In the genomic region with DNA sequence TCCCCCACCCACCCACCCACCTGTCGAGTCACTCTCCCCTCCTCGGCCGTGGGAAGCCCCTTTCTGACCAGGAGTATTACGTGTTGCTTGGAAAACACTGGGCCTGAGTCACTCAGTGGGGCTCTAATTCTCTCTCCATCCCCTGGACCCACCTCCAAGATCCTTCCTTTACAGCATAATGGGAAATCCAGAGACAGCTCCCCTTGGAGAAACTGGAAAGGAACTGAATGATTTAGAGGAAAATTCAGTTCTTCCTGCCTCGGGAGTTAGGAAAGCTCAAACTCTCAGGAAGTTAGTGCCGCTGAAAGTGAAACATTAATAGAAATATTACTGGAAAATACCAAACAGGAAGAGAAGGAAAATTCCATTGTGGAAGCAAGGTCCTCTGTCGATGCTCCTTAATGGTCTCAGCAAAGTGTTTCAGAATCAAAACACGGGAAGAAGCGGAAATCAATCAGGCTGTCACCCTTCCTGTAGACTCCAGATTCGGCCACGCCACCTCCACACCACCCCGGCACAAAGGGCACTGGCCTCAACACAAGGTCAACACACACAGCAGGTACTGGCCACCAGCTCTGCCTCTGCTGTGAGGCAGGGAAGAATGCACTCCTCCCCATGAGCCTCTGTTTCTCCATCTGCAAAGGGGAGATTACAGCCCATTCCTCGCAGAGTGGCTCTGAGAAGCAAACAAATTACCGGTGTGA, we compare ENCODE assay signal across 1 cellular context.
TF ChIP-seq lines count a peak whose summit lies in the region.

No MANE protein-coding gene starts in this region.

TF ChIP-seq in HepG2, 621 proteins besides CTCF, POLR2A, EP300 and RAD21 (continued from another document and continues in another):
- TF ChIP-seq, protein P1, sequence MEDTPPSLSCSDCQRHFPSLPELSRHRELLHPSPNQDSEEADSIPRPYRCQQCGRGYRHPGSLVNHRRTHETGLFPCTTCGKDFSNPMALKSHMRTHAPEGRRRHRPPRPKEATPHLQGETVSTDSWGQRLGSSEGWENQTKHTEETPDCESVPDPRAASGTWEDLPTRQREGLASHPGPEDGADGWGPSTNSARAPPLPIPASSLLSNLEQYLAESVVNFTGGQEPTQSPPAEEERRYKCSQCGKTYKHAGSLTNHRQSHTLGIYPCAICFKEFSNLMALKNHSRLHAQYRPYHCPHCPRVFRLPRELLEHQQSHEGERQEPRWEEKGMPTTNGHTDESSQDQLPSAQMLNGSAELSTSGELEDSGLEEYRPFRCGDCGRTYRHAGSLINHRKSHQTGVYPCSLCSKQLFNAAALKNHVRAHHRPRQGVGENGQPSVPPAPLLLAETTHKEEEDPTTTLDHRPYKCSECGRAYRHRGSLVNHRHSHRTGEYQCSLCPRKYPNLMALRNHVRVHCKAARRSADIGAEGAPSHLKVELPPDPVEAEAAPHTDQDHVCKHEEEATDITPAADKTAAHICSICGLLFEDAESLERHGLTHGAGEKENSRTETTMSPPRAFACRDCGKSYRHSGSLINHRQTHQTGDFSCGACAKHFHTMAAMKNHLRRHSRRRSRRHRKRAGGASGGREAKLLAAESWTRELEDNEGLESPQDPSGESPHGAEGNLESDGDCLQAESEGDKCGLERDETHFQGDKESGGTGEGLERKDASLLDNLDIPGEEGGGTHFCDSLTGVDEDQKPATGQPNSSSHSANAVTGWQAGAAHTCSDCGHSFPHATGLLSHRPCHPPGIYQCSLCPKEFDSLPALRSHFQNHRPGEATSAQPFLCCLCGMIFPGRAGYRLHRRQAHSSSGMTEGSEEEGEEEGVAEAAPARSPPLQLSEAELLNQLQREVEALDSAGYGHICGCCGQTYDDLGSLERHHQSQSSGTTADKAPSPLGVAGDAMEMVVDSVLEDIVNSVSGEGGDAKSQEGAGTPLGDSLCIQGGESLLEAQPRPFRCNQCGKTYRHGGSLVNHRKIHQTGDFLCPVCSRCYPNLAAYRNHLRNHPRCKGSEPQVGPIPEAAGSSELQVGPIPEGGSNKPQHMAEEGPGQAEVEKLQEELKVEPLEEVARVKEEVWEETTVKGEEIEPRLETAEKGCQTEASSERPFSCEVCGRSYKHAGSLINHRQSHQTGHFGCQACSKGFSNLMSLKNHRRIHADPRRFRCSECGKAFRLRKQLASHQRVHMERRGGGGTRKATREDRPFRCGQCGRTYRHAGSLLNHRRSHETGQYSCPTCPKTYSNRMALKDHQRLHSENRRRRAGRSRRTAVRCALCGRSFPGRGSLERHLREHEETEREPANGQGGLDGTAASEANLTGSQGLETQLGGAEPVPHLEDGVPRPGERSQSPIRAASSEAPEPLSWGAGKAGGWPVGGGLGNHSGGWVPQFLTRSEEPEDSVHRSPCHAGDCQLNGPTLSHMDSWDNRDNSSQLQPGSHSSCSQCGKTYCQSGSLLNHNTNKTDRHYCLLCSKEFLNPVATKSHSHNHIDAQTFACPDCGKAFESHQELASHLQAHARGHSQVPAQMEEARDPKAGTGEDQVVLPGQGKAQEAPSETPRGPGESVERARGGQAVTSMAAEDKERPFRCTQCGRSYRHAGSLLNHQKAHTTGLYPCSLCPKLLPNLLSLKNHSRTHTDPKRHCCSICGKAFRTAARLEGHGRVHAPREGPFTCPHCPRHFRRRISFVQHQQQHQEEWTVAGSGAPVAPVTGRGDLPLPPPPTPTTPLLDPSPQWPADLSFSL (CRISPR knock-in tag; IDR thresholded peaks at IDR 0.05) = peak; percentile 80; the same call in 1 of the 2 replicates
- TF ChIP-seq ZBTB7B (CRISPR knock-in tag; IDR thresholded peaks at IDR 0.05) (peak; percentile 55; the same call in 1 of the 2 replicates), ZNF557 (CRISPR knock-in tag; IDR thresholded peaks at IDR 0.05) (no peak), TOE1 (CRISPR knock-in tag; IDR thresholded peaks at IDR 0.05) (no peak), HMGA1 (CRISPR knock-in tag; conservative IDR thresholded peaks at IDR 0.05) (no peak), NPAS2 (CRISPR knock-in tag; IDR thresholded peaks at IDR 0.05; ENCODE audit: borderline replicate concordance) (no peak), ZNF572 (CRISPR knock-in tag; IDR thresholded peaks at IDR 0.05) (no peak), JUNB (CRISPR knock-in tag; IDR thresholded peaks at IDR 0.05; ENCODE audit: borderline replicate concordance) (no peak), NONO (IDR thresholded peaks at IDR 0.05) (no peak), NONO (CRISPR knock-in tag; conservative IDR thresholded peaks at IDR 0.05) (peak; percentile 68; the same call in 1 of the 2 replicates), SRSF9 (IDR thresholded peaks at IDR 0.05; ENCODE audit: borderline replicate concordance, insufficient read depth, low read depth, low read length, poor library complexity, severe bottlenecking) (no peak), ZNF788 (CRISPR knock-in tag; IDR thresholded peaks at IDR 0.05; ENCODE audit: borderline replicate concordance) (peak; percentile 55; the same call in 1 of the 2 replicates), ZBTB1 (CRISPR knock-in tag; IDR thresholded peaks at IDR 0.05; ENCODE audit: borderline replicate concordance) (no peak), MBD4 (IDR thresholded peaks at IDR 0.05; ENCODE audit: borderline replicate concordance, low read length) (no peak), ZFYVE20 (CRISPR knock-in tag; IDR thresholded peaks at IDR 0.05; ENCODE audit: borderline replicate concordance, low read depth) (no peak), KLF13 (CRISPR knock-in tag; IDR thresholded peaks at IDR 0.05) (no peak), YY1 (IDR thresholded peaks at IDR 0.05; ENCODE audit: insufficient read depth, insufficient replicate concordance, low read depth, low read length) (peak; percentile 14), FOXC1 (CRISPR knock-in tag; IDR thresholded peaks at IDR 0.05; ENCODE audit: borderline replicate concordance) (no peak), KDM1A (CRISPR knock-in tag; IDR thresholded peaks at IDR 0.05) (peak; percentile 66), ZNF354B (CRISPR knock-in tag; IDR thresholded peaks at IDR 0.05) (no peak), ZSCAN25 (CRISPR knock-in tag; IDR thresholded peaks at IDR 0.05) (peak; percentile 53; the same call in 1 of the 2 replicates), BCL6 (CRISPR knock-in tag; IDR thresholded peaks at IDR 0.05) (peak; percentile 87), GABPB1 (CRISPR knock-in tag; IDR thresholded peaks at IDR 0.05) (peak; percentile 69), AHR (CRISPR knock-in tag; IDR thresholded peaks at IDR 0.05) (no peak), ZKSCAN1 (IDR thresholded peaks at IDR 0.05; ENCODE audit: low read length) (no peak), ZNF616 (CRISPR knock-in tag; IDR thresholded peaks at IDR 0.05; ENCODE audit: low read depth) (no peak)
- TF ChIP-seq, protein P2, sequence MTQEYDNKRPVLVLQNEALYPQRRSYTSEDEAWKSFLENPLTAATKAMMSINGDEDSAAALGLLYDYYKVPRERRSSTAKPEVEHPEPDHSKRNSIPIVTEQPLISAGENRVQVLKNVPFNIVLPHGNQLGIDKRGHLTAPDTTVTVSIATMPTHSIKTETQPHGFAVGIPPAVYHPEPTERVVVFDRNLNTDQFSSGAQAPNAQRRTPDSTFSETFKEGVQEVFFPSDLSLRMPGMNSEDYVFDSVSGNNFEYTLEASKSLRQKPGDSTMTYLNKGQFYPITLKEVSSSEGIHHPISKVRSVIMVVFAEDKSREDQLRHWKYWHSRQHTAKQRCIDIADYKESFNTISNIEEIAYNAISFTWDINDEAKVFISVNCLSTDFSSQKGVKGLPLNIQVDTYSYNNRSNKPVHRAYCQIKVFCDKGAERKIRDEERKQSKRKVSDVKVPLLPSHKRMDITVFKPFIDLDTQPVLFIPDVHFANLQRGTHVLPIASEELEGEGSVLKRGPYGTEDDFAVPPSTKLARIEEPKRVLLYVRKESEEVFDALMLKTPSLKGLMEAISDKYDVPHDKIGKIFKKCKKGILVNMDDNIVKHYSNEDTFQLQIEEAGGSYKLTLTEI (CRISPR knock-in tag; conservative IDR thresholded peaks at IDR 0.05) = no peak
- TF ChIP-seq, protein P3, sequence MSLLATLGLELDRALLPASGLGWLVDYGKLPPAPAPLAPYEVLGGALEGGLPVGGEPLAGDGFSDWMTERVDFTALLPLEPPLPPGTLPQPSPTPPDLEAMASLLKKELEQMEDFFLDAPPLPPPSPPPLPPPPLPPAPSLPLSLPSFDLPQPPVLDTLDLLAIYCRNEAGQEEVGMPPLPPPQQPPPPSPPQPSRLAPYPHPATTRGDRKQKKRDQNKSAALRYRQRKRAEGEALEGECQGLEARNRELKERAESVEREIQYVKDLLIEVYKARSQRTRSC (CRISPR knock-in tag; IDR thresholded peaks at IDR 0.05; ENCODE audit: low read depth) = no peak
- TF ChIP-seq, protein P4, sequence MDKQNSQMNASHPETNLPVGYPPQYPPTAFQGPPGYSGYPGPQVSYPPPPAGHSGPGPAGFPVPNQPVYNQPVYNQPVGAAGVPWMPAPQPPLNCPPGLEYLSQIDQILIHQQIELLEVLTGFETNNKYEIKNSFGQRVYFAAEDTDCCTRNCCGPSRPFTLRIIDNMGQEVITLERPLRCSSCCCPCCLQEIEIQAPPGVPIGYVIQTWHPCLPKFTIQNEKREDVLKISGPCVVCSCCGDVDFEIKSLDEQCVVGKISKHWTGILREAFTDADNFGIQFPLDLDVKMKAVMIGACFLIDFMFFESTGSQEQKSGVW (CRISPR knock-in tag; IDR thresholded peaks at IDR 0.05; ENCODE audit: borderline replicate concordance) = no peak
- TF ChIP-seq, protein P5, sequence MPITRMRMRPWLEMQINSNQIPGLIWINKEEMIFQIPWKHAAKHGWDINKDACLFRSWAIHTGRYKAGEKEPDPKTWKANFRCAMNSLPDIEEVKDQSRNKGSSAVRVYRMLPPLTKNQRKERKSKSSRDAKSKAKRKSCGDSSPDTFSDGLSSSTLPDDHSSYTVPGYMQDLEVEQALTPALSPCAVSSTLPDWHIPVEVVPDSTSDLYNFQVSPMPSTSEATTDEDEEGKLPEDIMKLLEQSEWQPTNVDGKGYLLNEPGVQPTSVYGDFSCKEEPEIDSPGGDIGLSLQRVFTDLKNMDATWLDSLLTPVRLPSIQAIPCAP (CRISPR knock-in tag; IDR thresholded peaks at IDR 0.05; ENCODE audit: low read depth) = no peak
- TF ChIP-seq, protein P6, sequence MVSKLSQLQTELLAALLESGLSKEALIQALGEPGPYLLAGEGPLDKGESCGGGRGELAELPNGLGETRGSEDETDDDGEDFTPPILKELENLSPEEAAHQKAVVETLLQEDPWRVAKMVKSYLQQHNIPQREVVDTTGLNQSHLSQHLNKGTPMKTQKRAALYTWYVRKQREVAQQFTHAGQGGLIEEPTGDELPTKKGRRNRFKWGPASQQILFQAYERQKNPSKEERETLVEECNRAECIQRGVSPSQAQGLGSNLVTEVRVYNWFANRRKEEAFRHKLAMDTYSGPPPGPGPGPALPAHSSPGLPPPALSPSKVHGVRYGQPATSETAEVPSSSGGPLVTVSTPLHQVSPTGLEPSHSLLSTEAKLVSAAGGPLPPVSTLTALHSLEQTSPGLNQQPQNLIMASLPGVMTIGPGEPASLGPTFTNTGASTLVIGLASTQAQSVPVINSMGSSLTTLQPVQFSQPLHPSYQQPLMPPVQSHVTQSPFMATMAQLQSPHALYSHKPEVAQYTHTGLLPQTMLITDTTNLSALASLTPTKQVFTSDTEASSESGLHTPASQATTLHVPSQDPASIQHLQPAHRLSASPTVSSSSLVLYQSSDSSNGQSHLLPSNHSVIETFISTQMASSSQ (IDR thresholded peaks at IDR 0.05; ENCODE audit: low read depth) = peak; percentile 61
- TF ChIP-seq, protein P6 (CRISPR knock-in tag; IDR thresholded peaks at IDR 0.05; ENCODE audit: borderline replicate concordance) = peak; percentile 82; the same call in 1 of the 2 replicates
- TF ChIP-seq, protein P7, sequence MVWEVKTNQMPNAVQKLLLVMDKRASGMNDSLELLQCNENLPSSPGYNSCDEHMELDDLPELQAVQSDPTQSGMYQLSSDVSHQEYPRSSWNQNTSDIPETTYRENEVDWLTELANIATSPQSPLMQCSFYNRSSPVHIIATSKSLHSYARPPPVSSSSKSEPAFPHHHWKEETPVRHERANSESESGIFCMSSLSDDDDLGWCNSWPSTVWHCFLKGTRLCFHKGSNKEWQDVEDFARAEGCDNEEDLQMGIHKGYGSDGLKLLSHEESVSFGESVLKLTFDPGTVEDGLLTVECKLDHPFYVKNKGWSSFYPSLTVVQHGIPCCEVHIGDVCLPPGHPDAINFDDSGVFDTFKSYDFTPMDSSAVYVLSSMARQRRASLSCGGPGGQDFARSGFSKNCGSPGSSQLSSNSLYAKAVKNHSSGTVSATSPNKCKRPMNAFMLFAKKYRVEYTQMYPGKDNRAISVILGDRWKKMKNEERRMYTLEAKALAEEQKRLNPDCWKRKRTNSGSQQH (CRISPR knock-in tag; IDR thresholded peaks at IDR 0.05; ENCODE audit: low read depth) = no peak
- TF ChIP-seq, protein P8, sequence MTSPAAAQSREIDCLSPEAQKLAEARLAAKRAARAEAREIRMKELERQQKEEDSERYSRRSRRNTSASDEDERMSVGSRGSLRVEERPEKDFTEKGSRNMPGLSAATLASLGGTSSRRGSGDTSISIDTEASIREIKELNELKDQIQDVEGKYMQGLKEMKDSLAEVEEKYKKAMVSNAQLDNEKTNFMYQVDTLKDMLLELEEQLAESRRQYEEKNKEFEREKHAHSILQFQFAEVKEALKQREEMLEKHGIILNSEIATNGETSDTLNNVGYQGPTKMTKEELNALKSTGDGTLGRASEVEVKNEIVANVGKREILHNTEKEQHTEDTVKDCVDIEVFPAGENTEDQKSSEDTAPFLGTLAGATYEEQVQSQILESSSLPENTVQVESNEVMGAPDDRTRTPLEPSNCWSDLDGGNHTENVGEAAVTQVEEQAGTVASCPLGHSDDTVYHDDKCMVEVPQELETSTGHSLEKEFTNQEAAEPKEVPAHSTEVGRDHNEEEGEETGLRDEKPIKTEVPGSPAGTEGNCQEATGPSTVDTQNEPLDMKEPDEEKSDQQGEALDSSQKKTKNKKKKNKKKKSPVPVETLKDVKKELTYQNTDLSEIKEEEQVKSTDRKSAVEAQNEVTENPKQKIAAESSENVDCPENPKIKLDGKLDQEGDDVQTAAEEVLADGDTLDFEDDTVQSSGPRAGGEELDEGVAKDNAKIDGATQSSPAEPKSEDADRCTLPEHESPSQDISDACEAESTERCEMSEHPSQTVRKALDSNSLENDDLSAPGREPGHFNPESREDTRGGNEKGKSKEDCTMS (CRISPR knock-in tag; conservative IDR thresholded peaks at IDR 0.05) = no peak
